Comparison of ENCODE assay signal across 12 cellular contexts in the genomic region with DNA sequence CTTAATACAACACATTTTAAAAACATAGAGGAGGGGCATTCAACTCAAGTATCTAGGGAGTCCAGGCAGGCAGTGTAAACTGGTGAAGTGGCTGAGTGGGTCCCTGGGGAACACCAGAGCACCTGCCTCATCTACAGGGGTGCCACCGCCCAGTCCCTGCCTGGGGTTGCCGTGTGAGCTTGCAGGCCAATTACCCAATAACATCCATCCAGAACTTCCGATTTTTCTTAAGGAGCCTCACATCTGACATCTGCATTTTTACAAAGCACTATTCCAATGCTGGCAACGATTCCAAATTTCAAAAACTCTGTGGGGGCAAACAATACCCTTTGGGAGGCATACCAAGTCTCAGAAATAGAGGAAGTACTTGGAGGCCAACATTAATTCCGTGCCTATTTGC.
"Had no signal": no experiment of that assay in that cellular context is flagged by ENCODE, and none has a peak within 500 bp of the region (broad histone marks: within the 10 kb centered on the region; RNA-seq: fewer than 3 reads in every experiment).

No MANE protein-coding gene starts in this region.

- ATAC-seq: effector memory CD8-positive, alpha-beta T cell; sciatic nerve; stimulated activated memory B cell treated with anti-CD40 and anti-IgM and Interleukin-4, amounts not matched to agents 10 μg/mL and 1 μg/mL and 100 μg/mL, for 72 hours had no signal

- DNase-seq: activated CD4-positive, alpha-beta T cell treated with anti-CD3 and anti-CD28 coated beads, Interleukin-2, amount 50 U/mL, for 4 hours; activated CD4-positive, CD25-positive, alpha-beta regulatory T cell treated with anti-CD3 and anti-CD28 coated beads, Interleukin-2, amount 50 U/mL, for 72 hours; activated effector memory CD4-positive, alpha-beta T cell treated with Interleukin-2 at 50 U/mL for 16 hours; activated T-cell treated with anti-CD3 and anti-CD28 coated beads, Interleukin-2, amount 50 U/mL, for 24 hours; effector memory CD8-positive, alpha-beta T cell; kidney glomerular epithelial cell; mesendoderm; nephron progenitor cell; spleen; stimulated activated CD4-positive, alpha-beta T cell treated with anti-CD3 and anti-CD28 coated beads, Interleukin-1b, Interleukin-23, amount 100 ng/mL, for 48 hours had no signal
